Comparison of ENCODE assay signal across 8 cellular contexts in genomic region chr2:62287895-62288589, GRCh38.
DNase-seq lines count a peak whose midpoint lies in the region; ATAC-seq and TF ChIP-seq lines count a peak whose summit lies in the region.

No MANE protein-coding gene starts in this region.

- H3K36me3 ChIP-seq in heart right ventricle = no peaks in the 10 kb centered on the region

- intact Hi-C loops in heart right ventricle (cut with DNase I) = loop anchor here in 2 of 10 donors (5.0 to 10.0 kb wide), 2 partner anchors 86 to 93 kb away; partner anchors contain the start of gene B3GNT2 (in 1 of the 2)

- no peaks in the 10 kb centered on the region for H3K27me3 ChIP-seq in heart right ventricle

- H3K27ac ChIP-seq in heart right ventricle = peak overlapping the region in 9 of 10 donors; percentile 22 to 82 (median 58)

- WGBS in heart right ventricle, 2 donors = 0% methylated on average over 1 of the region's 1 CpG

- peak; percentile 70 for DNase-seq in activated CD4-positive, alpha-beta T cell treated with anti-CD3 and anti-CD28 coated beads for 48 hours
- no peak for DNase-seq in activated CD4-positive, alpha-beta T cell treated with anti-CD3 and anti-CD28 coated beads for 1 hour
- DNase-seq in NCI-H2196 (lab: John Stamatoyannopoulos, UW; ENCODE audit: unreplicated experiment) = peak; percentile 77
- peak; percentile 74 for DNase-seq in activated CD8-positive, alpha-beta memory T cell treated with anti-CD3 and anti-CD28 coated beads, Interleukin-2, amount 50 U/mL, for 4 hours
- peak; percentile 70 to 79 for DNase-seq in heart right ventricle
- DNase-seq in stimulated activated CD8-positive, alpha-beta memory T cell treated with anti-CD3 and anti-CD28 coated beads, Interleukin-4, amount 100 ng/mL, for 24 hours (ENCODE audit: low read depth) = peak; percentile 54

- H3K4me1 ChIP-seq in heart right ventricle = peaks cover 7 to 43% (median 32%) of the 10 kb centered on the region in 9 donors

- H3K9me3 ChIP-seq in heart right ventricle = peaks cover 0 to 21% (median 8%) of the 10 kb centered on the region in 11 donors

- TF ChIP-seq CTCF in heart right ventricle (IDR thresholded peaks at IDR 0.05) = no peak

- ATAC-seq in HG03280 (IDR thresholded peaks at IDR 0.05; ENCODE audit: unreplicated experiment) = peak; percentile 60
- ATAC-seq in heart right ventricle = peak; percentile 51 to 89 (median 74)
- no peak for ATAC-seq in HG02970 (IDR thresholded peaks at IDR 0.05; ENCODE audit: low FRiP score, unreplicated experiment)

- H3K4me3 ChIP-seq in heart right ventricle = no peak overlapping the region
